In the genomic region with DNA sequence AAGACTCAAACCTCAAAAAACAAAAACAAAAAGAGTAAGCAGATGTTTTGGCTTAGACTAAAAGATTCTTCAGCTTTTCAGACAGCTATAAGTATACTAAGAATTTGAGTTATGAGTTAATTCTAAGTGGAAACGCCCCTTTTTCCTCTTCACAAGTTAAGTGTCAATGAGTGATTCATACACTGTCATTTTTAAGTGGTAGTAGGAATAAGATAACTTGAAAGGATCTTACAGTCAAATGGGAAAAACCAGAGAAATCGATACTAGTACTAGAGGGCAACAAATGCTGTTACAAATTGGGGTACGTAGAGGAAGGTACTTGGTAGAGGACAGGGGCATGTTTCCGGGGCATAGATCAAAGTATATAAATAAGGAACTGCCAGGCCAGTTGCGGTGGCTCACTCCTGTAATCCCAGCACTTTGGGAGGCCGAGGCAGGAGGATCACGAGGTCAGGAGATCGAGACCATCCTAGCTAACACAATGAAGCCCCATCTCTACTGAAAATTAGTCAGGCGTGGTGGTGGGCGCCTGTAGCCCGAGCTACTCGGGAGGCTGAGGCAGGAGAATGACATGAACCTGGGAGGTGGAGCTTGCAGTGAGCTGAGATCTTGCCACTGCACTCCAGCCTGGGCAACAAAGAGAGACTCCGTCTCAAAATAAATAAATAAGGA, we compare ENCODE assay signal across 23 cellular contexts. TPM values are rescaled to one million over a fixed set of nuclear protein-coding genes. Genes with fewer than 3 reads are reported as not detected.
DNase-seq lines count a peak whose midpoint lies in the region; ATAC-seq, FAIRE-seq and TF ChIP-seq lines count a peak whose summit lies in the region.
"Had no signal": no experiment of that assay in that cellular context is flagged by ENCODE, and none has a peak within 500 bp of the region (broad histone marks: within the 10 kb centered on the region; RNA-seq: fewer than 3 reads in every experiment).

No MANE protein-coding gene starts in this region.

- H3K9me3 Mint-ChIP-seq in activated CD4-positive, alpha-beta T cell treated with anti-CD3 and anti-CD28 coated beads for 36 hours (ENCODE audit: low read depth), result peaks cover 2% of the 10 kb centered on the region
- no peaks in the 10 kb centered on the region for H3K9me3 Mint-ChIP-seq in activated naive CD8-positive, alpha-beta T cell (ENCODE audit: low read depth)
- H3K9me3 Mint-ChIP-seq in natural killer cell, result no peaks in the 10 kb centered on the region

- H3K9me3 ChIP-seq in small intestine (ENCODE audit: control insufficient read depth, low read depth), result no peaks in the 10 kb centered on the region
- H3K9me3 ChIP-seq: BLaER1 treated with 17β-estradiol and CSF1 and Interleukin-3, amounts not matched to agents 10 nM and 100 nM; body of pancreas; left ventricle myocardium inferior; tibial nerve had no signal

- no peak for TF ChIP-seq CTCF in natural killer cell (IDR thresholded peaks at IDR 0.05)

- peak; percentile 87 for ATAC-seq in activated CD4-positive, alpha-beta T cell treated with anti-CD3 and anti-CD28 coated beads for 36 hours
- ATAC-seq in natural killer cell, result peak in 1 of 3 donors; percentile 39
- ATAC-seq: body of pancreas had no signal

- peaks cover 11 to 16% of the 10 kb centered on the region in 2 donors for H3K36me3 ChIP-seq in small intestine (ENCODE audit: control insufficient read depth in 2 of 2, insufficient read depth in 2 of 2, low read length in 2 of 2)

- H3K27ac ChIP-seq in small intestine (ENCODE audit: low read depth in 1 of 2, low read length in 1 of 2), result no peak overlapping the region
- H3K27ac ChIP-seq: BLaER1 treated with 17β-estradiol and CSF1 and Interleukin-3, amounts not matched to agents 10 nM and 100 nM; body of pancreas; left ventricle myocardium inferior; parathyroid adenoma; tibial nerve had no signal

- H3K4me3 Mint-ChIP-seq in activated CD4-positive, alpha-beta T cell treated with anti-CD3 and anti-CD28 coated beads for 36 hours, result peak overlapping the region; percentile 59
- peak overlapping the region; percentile 68 for H3K4me3 Mint-ChIP-seq in activated naive CD8-positive, alpha-beta T cell
- H3K4me3 Mint-ChIP-seq in natural killer cell, result no peak overlapping the region

- TF ChIP-seq POLR2A in GM12892 (IDR thresholded peaks at IDR 0.05; ENCODE audit: low read depth, low read length), result no peak

- H3K4me3 ChIP-seq in small intestine (ENCODE audit: low read depth in 1 of 2, low read length in 2 of 2), result no peak overlapping the region
- H3K4me3 ChIP-seq: BLaER1 treated with 17β-estradiol and CSF1 and Interleukin-3, amounts not matched to agents 10 nM and 100 nM; body of pancreas; left ventricle myocardium inferior; tibial nerve had no signal

- DNase-seq in activated CD4-positive, alpha-beta T cell treated with anti-CD3 and anti-CD28 coated beads for 36 hours, result peak; percentile 21
- no peak for DNase-seq in activated CD4-positive, alpha-beta T cell treated with anti-CD3 and anti-CD28 coated beads for 4 hours
- no peak for DNase-seq in GM12892 (ENCODE audit: insufficient read length)
- no peak for DNase-seq in natural killer cell
- no peak for DNase-seq in hippocampal formation (lab: John Stamatoyannopoulos, UW)
- DNase-seq in small intestine, result no peak
- DNase-seq in A172 (ENCODE audit: low spot score), result no peak
- DNase-seq: 8988T; activated effector memory CD4-positive, alpha-beta T cell treated with Interleukin-2 at 50 U/mL for 16 hours; body of pancreas; KBM-7; left ventricle myocardium inferior; NCI-H2081 treated with DMSO at 0.1 percent for 48 hours; NCI-H524; SHP77 treated with DMSO at 0.1 percent for 48 hours; stimulated activated CD4-positive, alpha-beta T cell treated with anti-CD3 and anti-CD28 coated beads, Interleukin-4, amount 100 ng/mL, for 24 hours; stimulated activated CD8-positive, alpha-beta memory T cell treated with anti-CD3 and anti-CD28 coated beads, Interleukin-4, amount 100 ng/mL, for 48 hours had no signal

- POLR2A ChIA-PET in activated CD4-positive, alpha-beta T cell treated with anti-CD3 and anti-CD28 coated beads for 36 hours (lab: Charles Lee), result interaction anchor here (0.6 to 2.7 kb wide), 11 partner anchors 11 to 869 kb away, joined by 3 to 12 read pairs (median 4); partner anchors contain the start of gene SDE2

- WGBS in small intestine, 3 donors, result 78 to 82% (median 80%) methylated on average over 13 of the region's 13 CpGs

- H3K27me3 ChIP-seq in small intestine (ENCODE audit: control insufficient read depth in 2 of 2, insufficient read depth in 2 of 2, low read length in 2 of 2), result no peaks in the 10 kb centered on the region
- H3K27me3 ChIP-seq: BLaER1 treated with 17β-estradiol and CSF1 and Interleukin-3, amounts not matched to agents 10 nM and 100 nM; body of pancreas; tibial nerve had no signal

- CTCF ChIA-PET in activated CD4-positive, alpha-beta T cell treated with anti-CD3 and anti-CD28 coated beads for 36 hours (lab: Charles Lee), result interaction anchor here (0.7 to 1.8 kb wide), 5 partner anchors 11 to 114 kb away, joined by 3 to 5 read pairs (median 4); no protein-coding TSS in a partner anchor

- peaks cover 57% of the 10 kb centered on the region for H3K4me1 Mint-ChIP-seq in activated CD4-positive, alpha-beta T cell treated with anti-CD3 and anti-CD28 coated beads for 36 hours
- peaks cover 69% of the 10 kb centered on the region for H3K4me1 Mint-ChIP-seq in activated naive CD8-positive, alpha-beta T cell (ENCODE audit: low read depth)
- H3K4me1 Mint-ChIP-seq in natural killer cell, result peaks cover 62 to 65% of the 10 kb centered on the region in 2 donors

- peaks cover 59% of the 10 kb centered on the region for H3K36me3 Mint-ChIP-seq in activated CD4-positive, alpha-beta T cell treated with anti-CD3 and anti-CD28 coated beads for 36 hours (ENCODE audit: low read depth)
- peaks cover 15% of the 10 kb centered on the region for H3K36me3 Mint-ChIP-seq in activated naive CD8-positive, alpha-beta T cell
- peaks cover 39% of the 10 kb centered on the region for H3K36me3 Mint-ChIP-seq in natural killer cell

- H3K27ac Mint-ChIP-seq in activated CD4-positive, alpha-beta T cell treated with anti-CD3 and anti-CD28 coated beads for 36 hours, result peak overlapping the region; percentile 96
- peak overlapping the region; percentile 88 for H3K27ac Mint-ChIP-seq in activated naive CD8-positive, alpha-beta T cell
- H3K27ac Mint-ChIP-seq in natural killer cell, result peak overlapping the region; percentile 81 to 99

- H3K27me3 Mint-ChIP-seq in activated CD4-positive, alpha-beta T cell treated with anti-CD3 and anti-CD28 coated beads for 36 hours, result no peaks in the 10 kb centered on the region
- no peaks in the 10 kb centered on the region for H3K27me3 Mint-ChIP-seq in activated naive CD8-positive, alpha-beta T cell
- no peaks in the 10 kb centered on the region for H3K27me3 Mint-ChIP-seq in natural killer cell (ENCODE audit: low read depth in 2 of 2)

- intact Hi-C loops in activated CD4-positive, alpha-beta T cell treated with anti-CD3 and anti-CD28 coated beads for 36 hours (cut with DNase I, micrococcal nuclease), result loop anchor here in 1 of 2 experiments (1.0 to 10.0 kb wide), 3 partner anchors 13 to 665 kb away; partner anchors contain the start of gene ITPKB
- intact Hi-C loops in natural killer cell (cut with micrococcal nuclease), result loop anchor here (5.0 kb wide), 1 partner anchor 127 kb away; no protein-coding TSS in a partner anchor

- FAIRE-seq in GM12892 (lab: Jason Lieb, UNC) (peak; percentile 64), small intestine (lab: Jason Lieb, UNC) (no peak)
- FAIRE-seq: GM18507, H1 had no signal

- peaks cover 0 to 7% of the 10 kb centered on the region in 2 donors for H3K4me1 ChIP-seq in small intestine (ENCODE audit: control insufficient read depth in 2 of 2, insufficient read depth in 1 of 2, low read depth in 1 of 2, low read length in 1 of 2)

RNA-seq across cellular contexts. Expression of gene H3-3A, which starts 7.4 kb away (rescaled TPM):
- total RNA-seq in activated CD4-positive, alpha-beta T cell treated with anti-CD3 and anti-CD28 coated beads for 36 hours, result 100 to 1,000 TPM; 176 to 275 TPM
- 266 TPM for polyA plus RNA-seq in GM12892 (2012; ENCODE audit: missing spikeins)
- total RNA-seq in natural killer cell, result 100 to 1,000 TPM; 490 to 616 (median 522) TPM
- polyA plus RNA-seq in small intestine, result 1,000 to 10,000 TPM in 2 of 3 donors, 100 to 1,000 TPM in 1; 851 to 1,257 (median 1,018) TPM
- total RNA-seq in A172 (2014; rRNA removed; shearing (Covaris generic)), result 429 and 466 TPM in 2 replicates
